In the genomic region with DNA sequence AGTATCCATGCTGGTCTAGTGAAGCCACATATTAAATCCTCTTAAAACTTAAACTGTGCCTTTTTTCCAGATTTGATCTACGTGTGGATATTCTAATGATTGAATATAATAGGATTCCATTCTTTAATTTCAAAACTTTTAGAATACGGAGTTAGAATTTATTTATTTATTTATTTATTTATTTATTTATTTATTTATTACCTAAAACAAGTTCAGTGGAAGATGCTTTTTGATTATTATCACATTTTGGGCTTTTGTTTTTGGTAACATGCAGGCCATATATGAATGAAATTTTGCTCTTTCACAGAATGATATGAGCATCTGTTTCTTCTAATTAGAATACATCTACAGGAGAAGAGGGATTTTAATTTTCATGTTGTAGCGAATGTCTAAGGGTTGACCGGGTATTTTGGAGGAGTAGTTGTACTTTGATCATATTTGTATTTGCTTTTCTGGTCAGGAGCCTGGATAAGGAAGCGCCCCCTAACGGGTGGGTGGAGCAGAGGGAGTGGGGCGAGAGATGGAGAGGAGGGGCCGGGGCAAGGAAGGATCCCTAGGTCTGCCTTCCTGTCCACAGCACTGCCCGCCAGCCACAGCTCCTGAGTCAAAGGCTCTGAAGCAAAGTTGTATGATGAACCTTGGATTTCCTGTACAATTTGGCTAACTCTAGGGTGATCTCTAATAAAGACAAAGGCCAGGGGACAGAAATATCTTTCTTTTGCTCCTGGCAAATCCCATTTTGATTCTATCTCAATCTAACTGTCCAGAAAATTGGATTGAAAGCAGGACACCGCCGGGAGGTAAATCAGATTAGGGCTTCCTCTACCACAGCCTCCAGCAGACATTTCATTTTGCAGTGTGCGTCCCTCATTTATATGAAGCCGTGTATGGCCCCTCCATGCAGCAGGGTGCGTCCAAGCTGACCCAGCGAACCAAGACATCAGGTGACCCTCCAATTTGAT, we compare ENCODE assay signal across 13 cellular contexts.
DNase-seq lines count a peak whose midpoint lies in the region; ATAC-seq, FAIRE-seq and TF ChIP-seq lines count a peak whose summit lies in the region.
"Had no signal": no experiment of that assay in that cellular context is flagged by ENCODE, and none has a peak within 500 bp of the region (broad histone marks: within the 10 kb centered on the region; RNA-seq: fewer than 3 reads in every experiment).

No MANE protein-coding gene starts in this region.

- peaks cover 2% of the 10 kb centered on the region for H3K36me3 Mint-ChIP-seq in T-helper 17 cell (ENCODE audit: low read depth)

- peak; percentile 52 for TF ChIP-seq CTCF in A549 (IDR thresholded peaks at IDR 0.05)

- H3K27ac ChIP-seq in A549, result peak overlapping the region in 1 of 2 experiments; percentile 70; a peak in 3 of 6 replicates
- H3K27ac ChIP-seq: esophagus squamous epithelium had no signal

- no peak for FAIRE-seq in A549 (lab: Jason Lieb, UNC)

- H3K4me1 ChIP-seq in A549, result peaks cover 49% of the 10 kb centered on the region

- peak; percentile 62 for DNase-seq in A549 (ENCODE audit: low read depth in 1 of 2, low spot score in 1 of 2)
- peak; percentile 80 for DNase-seq in H7
- DNase-seq in T-helper 17 cell, result no peak
- peak; percentile 83 for DNase-seq in islet precursor cell
- DNase-seq in GF-D8 (lab: John Stamatoyannopoulos, UW), result no peak
- no peak for DNase-seq in NOMO-1 treated with DMSO at 0.1 percent for 48 hours (lab: John Stamatoyannopoulos, UW; ENCODE audit: unreplicated experiment)
- DNase-seq: activated CD4-positive, alpha-beta T cell treated with anti-CD3 and anti-CD28 coated beads, Interleukin-2, amount 50 U/mL, for 4 hours; amygdala; esophagus squamous epithelium; left ventricle myocardium superior; NCI-H1105 treated with DMSO at 0.1 percent for 48 hours had no signal

- no peak overlapping the region for H3K4me3 Mint-ChIP-seq in T-helper 17 cell

- H3K4me3 ChIP-seq in A549 (no peak overlapping the region), H7 (ENCODE audit: insufficient read depth, low read depth, low read length) (no peak overlapping the region)
- H3K4me3 ChIP-seq: esophagus squamous epithelium had no signal

- no peak for TF ChIP-seq POLR2A in A549 (IDR thresholded peaks at IDR 0.05; ENCODE audit: low read length)

- no peaks in the 10 kb centered on the region for H3K9me3 ChIP-seq in A549
- H3K9me3 ChIP-seq in T-helper 17 cell (ENCODE audit: control insufficient read depth, low read length, poor library complexity, severe bottlenecking), result peaks cover 4% of the 10 kb centered on the region
- H3K9me3 ChIP-seq: esophagus squamous epithelium had no signal

- no peaks in the 10 kb centered on the region for H3K27me3 Mint-ChIP-seq in T-helper 17 cell

- H3K4me2 ChIP-seq in A549, result peak overlapping the region; percentile 4; the same call in 1 of the 3 replicates

- TF ChIP-seq EP300 in A549 (IDR thresholded peaks at IDR 0.05), result no peak

- peaks cover 33% of the 10 kb centered on the region for H3K4me1 Mint-ChIP-seq in T-helper 17 cell

- CTCF ChIA-PET in A549 (lab: Yijun Ruan, JAX), result no interaction called here

- ATAC-seq in A549, result peak; percentile 62 to 83; a peak in 5 of 6 replicates
- ATAC-seq in T-helper 17 cell, result no peak
- ATAC-seq in GM18907 (IDR thresholded peaks at IDR 0.05; ENCODE audit: unreplicated experiment), result no peak
- ATAC-seq in GM18520 (IDR thresholded peaks at IDR 0.05; ENCODE audit: unreplicated experiment), result no peak
- ATAC-seq: left ventricle myocardium superior had no signal

- no peaks in the 10 kb centered on the region for H3K36me3 ChIP-seq in H7 (replicated peaks; ENCODE audit: control insufficient read depth, insufficient read depth, low read length)
- H3K36me3 ChIP-seq: esophagus squamous epithelium had no signal

- POLR2A ChIA-PET in A549 (lab: Yijun Ruan, JAX), result no interaction called here

- peak overlapping the region; percentile 32 for H3K27ac Mint-ChIP-seq in T-helper 17 cell

- TF ChIP-seq RAD21 in A549 (conservative IDR thresholded peaks at IDR 0.05 in 1 of 2, IDR thresholded peaks at IDR 0.05 in 1 of 2), result peak; percentile 36 to 43; a peak in 4 of 5 replicates

- 66% methylated on average over 15 of the region's 15 CpGs for WGBS in A549 (ENCODE audit: missing lambda C conversion rate)

- H3K27me3 ChIP-seq in H7 (ENCODE audit: control insufficient read depth, insufficient read depth, low read length), result no peaks in the 10 kb centered on the region
- H3K27me3 ChIP-seq: esophagus squamous epithelium had no signal

TF ChIP-seq in A549, 52 proteins besides CTCF, POLR2A, EP300 and RAD21:
- TF ChIP-seq MYC (IDR thresholded peaks at IDR 0.05; ENCODE audit: borderline replicate concordance, low read length), result no peak
- TF ChIP-seq ZSCAN20 (CRISPR knock-in tag; IDR thresholded peaks at IDR 0.05), result no peak
- no peak for TF ChIP-seq CHD2 (IDR thresholded peaks at IDR 0.05; ENCODE audit: low read length, partially characterized antibody)
- no peak for TF ChIP-seq FOSB (CRISPR knock-in tag; IDR thresholded peaks at IDR 0.05)
- no peak for TF ChIP-seq BHLHE40 (IDR thresholded peaks at IDR 0.05; ENCODE audit: low read depth, low read length)
- TF ChIP-seq ZC3H11A (IDR thresholded peaks at IDR 0.05), result peak; percentile 99
- TF ChIP-seq FOSL2 (IDR thresholded peaks at IDR 0.05), result no peak
- TF ChIP-seq FOSL2 (CRISPR knock-in tag; IDR thresholded peaks at IDR 0.05), result no peak
- peak; percentile 41; the same call in 2 of the 3 replicates for TF ChIP-seq SMC3 (IDR thresholded peaks at IDR 0.05)
TF ChIP-seq in A549: peak in this region for 2.

Comparison
In these comparisons a context has a peak if more than half of its experiments do, and no peak if none do; other contexts are left out.
1. ATAC-seq: peak in A549 (2 of 2); none in T-helper 17 cell (single experiment), GM18907 (single experiment) and GM18520 (single experiment).
2. DNase-seq: peak in A549 (2 of 2), H7 (single experiment) and islet precursor cell (single experiment); none in T-helper 17 cell (0 of 3), GF-D8 (single experiment) and NOMO-1 treated with DMSO at 0.1 percent for 48 hours (single experiment).